ENCODE assay signal across 8 cellular contexts in the genomic region with DNA sequence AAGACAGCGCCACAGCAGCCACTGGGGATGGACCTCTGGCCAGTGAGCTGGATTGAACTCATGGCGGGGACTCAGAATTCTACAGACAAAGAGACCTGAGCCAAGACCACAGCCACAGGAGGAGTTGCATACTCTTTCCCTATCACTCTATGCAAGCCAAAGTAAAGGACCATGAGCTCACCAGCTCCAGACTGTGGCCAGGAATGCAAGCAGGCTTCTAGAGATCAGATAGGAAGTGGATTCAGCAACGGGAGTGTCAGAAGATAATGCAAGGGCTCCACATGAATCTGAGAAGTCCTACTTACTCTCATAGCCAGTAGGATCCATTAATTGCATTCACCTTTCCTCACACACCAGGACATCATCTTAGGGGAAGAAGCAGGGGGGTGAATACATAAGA.
"Had no signal": no experiment of that assay in that cellular context is flagged by ENCODE, and none has a peak within 500 bp of the region (broad histone marks: within the 10 kb centered on the region; RNA-seq: fewer than 3 reads in every experiment).

No MANE protein-coding gene starts in this region.

- H3K27ac Mint-ChIP-seq: GM23338, H9, HFFc6 had no signal

- DNase-seq: GM23248, GOT3, H7, H9, HCEC 1CT, HFFc6 had no signal

- H3K27ac ChIP-seq: GM23248 had no signal

- H3K4me1 ChIP-seq: HAP-1 had no signal

- H3K4me2 ChIP-seq: GM23338 had no signal

- H2AFZ ChIP-seq: GM23248, GM23338 had no signal

- H3K9ac ChIP-seq: GM23248 had no signal

- H3K36me3 ChIP-seq: HAP-1 had no signal

- H3K4me3 Mint-ChIP-seq: GM23338, H9, HFFc6 had no signal

- H3K9me3 Mint-ChIP-seq: GM23338, H9 had no signal

- H3K4me3 ChIP-seq: GM23248, GM23338, HAP-1 had no signal

- H3K9me3 ChIP-seq: HAP-1 had no signal
